Comparison of ENCODE assay signal across 10 cellular contexts in genomic region chr14:88233915-88234314, GRCh38.
DNase-seq lines count a peak whose midpoint lies in the region; ATAC-seq and TF ChIP-seq lines count a peak whose summit lies in the region.
"Had no signal": no experiment of that assay in that cellular context is flagged by ENCODE, and none has a peak within 500 bp of the region (broad histone marks: within the 10 kb centered on the region; RNA-seq: fewer than 3 reads in every experiment).

No MANE protein-coding gene starts in this region.

- peaks cover 4% of the 10 kb centered on the region for H3K9me3 Mint-ChIP-seq in GM23338

- H3K27me3 Mint-ChIP-seq in GM23338 (ENCODE audit: insufficient read depth, low read depth, poor library complexity): peaks cover 2% of the 10 kb centered on the region

- H4K20me1 ChIP-seq in GM23338 (replicated peaks; ENCODE audit: insufficient read depth): no peaks in the 10 kb centered on the region

- H3K36me3 ChIP-seq in GM23338 (ENCODE audit: insufficient read depth): no peaks in the 10 kb centered on the region
- no peaks in the 10 kb centered on the region for H3K36me3 ChIP-seq in effector memory CD4-positive, alpha-beta T cell (ENCODE audit: control insufficient read depth, insufficient read depth, low read length)

- H3K4me1 ChIP-seq in GM23338 (ENCODE audit: insufficient read depth): peaks cover 5% of the 10 kb centered on the region; the same call in 1 of the 2 replicates
- H3K4me1 ChIP-seq in effector memory CD4-positive, alpha-beta T cell (ENCODE audit: control insufficient read depth, insufficient read depth, low read length, poor library complexity, severe bottlenecking): no peaks in the 10 kb centered on the region
- H3K4me1 ChIP-seq: parathyroid adenoma had no signal

- H3K4me3 Mint-ChIP-seq in GM23338: no peak overlapping the region
- H3K4me3 Mint-ChIP-seq: activated naive CD8-positive, alpha-beta T cell had no signal

- peaks cover 7% of the 10 kb centered on the region; the same call in 2 of the 3 replicates for H3K4me1 Mint-ChIP-seq in GM23338

- no peak overlapping the region for H2AFZ ChIP-seq in GM23338
- H2AFZ ChIP-seq: parathyroid adenoma had no signal

- H3K9me3 ChIP-seq in effector memory CD4-positive, alpha-beta T cell (ENCODE audit: control insufficient read depth, low read length): no peaks in the 10 kb centered on the region

- H3K27me3 ChIP-seq in GM23338 (ENCODE audit: insufficient read depth): no peaks in the 10 kb centered on the region
- H3K27me3 ChIP-seq in effector memory CD4-positive, alpha-beta T cell (replicated peaks; ENCODE audit: control insufficient read depth, insufficient read depth, low read length, poor library complexity, severe bottlenecking): no peaks in the 10 kb centered on the region

- H3K9me2 ChIP-seq in GM23338 (ENCODE audit: insufficient read depth): no peaks in the 10 kb centered on the region

- H3K36me3 Mint-ChIP-seq in GM23338 (ENCODE audit: low read depth): peaks cover 5% of the 10 kb centered on the region; the same call in 2 of the 3 replicates
- H3K36me3 Mint-ChIP-seq: activated naive CD8-positive, alpha-beta T cell had no signal

- H3K4me2 ChIP-seq in GM23338: no peak overlapping the region

- H3K4me3 ChIP-seq in GM23338: no peak overlapping the region
- H3K4me3 ChIP-seq in effector memory CD4-positive, alpha-beta T cell (ENCODE audit: insufficient read depth, low read depth, low read length, poor library complexity, severe bottlenecking): no peak overlapping the region

- H3F3A ChIP-seq in GM23338 (replicated peaks; ENCODE audit: low read depth): no peaks in the 10 kb centered on the region

- H3K79me2 ChIP-seq in GM23338 (replicated peaks; ENCODE audit: insufficient read depth): no peaks in the 10 kb centered on the region
- H3K79me2 ChIP-seq: parathyroid adenoma had no signal

- peak; percentile 72 to 85 for TF ChIP-seq CTCF in GM23338 (conservative IDR thresholded peaks at IDR 0.05; ENCODE audit: low read depth in 2 of 2)

- H3K27ac Mint-ChIP-seq in GM23338: no peak overlapping the region
- H3K27ac Mint-ChIP-seq: activated naive CD8-positive, alpha-beta T cell had no signal

- peak; percentile 29 for DNase-seq in ELF-1 (ENCODE audit: low read depth, low spot score)
- DNase-seq in GM23338 (ENCODE audit: low spot score): peak; percentile 80
- DNase-seq in RKO (ENCODE audit: low spot score): peak; percentile 32
- DNase-seq in iPS DF 4.7 (ENCODE audit: extremely low read depth, low spot score): peak; percentile 33
- DNase-seq in NCI-H2081 treated with DMSO at 0.1 percent for 48 hours (lab: John Stamatoyannopoulos, UW): no peak
- no peak for DNase-seq in effector memory CD4-positive, alpha-beta T cell
- DNase-seq in NCI-H1436 treated with DMSO at 0.1 percent for 48 hours (lab: John Stamatoyannopoulos, UW): no peak

- ATAC-seq in GM23338 (peak; percentile 94), HG03095 (IDR thresholded peaks at IDR 0.05; ENCODE audit: unreplicated experiment) (no peak)

- H3K27ac ChIP-seq in GM23338 (ENCODE audit: low read depth): no peak overlapping the region
- no peak overlapping the region for H3K27ac ChIP-seq in effector memory CD4-positive, alpha-beta T cell (ENCODE audit: insufficient read depth, low read length, poor library complexity, severe bottlenecking)
- H3K27ac ChIP-seq: parathyroid adenoma had no signal

TF ChIP-seq in GM23338, 12 proteins besides CTCF, POLR2A, EP300 and RAD21:
- TF ChIP-seq POLR2AphosphoS5 (IDR thresholded peaks at IDR 0.05; ENCODE audit: low read depth) (no peak), STAT1 (IDR thresholded peaks at IDR 0.05; ENCODE audit: unreplicated experiment) (no peak), NANOG (IDR thresholded peaks at IDR 0.05; ENCODE audit: borderline replicate concordance) (no peak), EZH2 (IDR thresholded peaks at IDR 0.05; ENCODE audit: low read depth, unreplicated experiment) (no peak), REST (IDR thresholded peaks at IDR 0.05; ENCODE audit: unreplicated experiment) (no peak)

Comparison
In these comparisons a context has a peak if more than half of its experiments do, and no peak if none do; other contexts are left out.
1. DNase-seq: peak in ELF-1 (single experiment), GM23338 (single experiment), RKO (single experiment) and iPS DF 4.7 (single experiment); none in NCI-H2081 treated with DMSO at 0.1 percent for 48 hours (single experiment), effector memory CD4-positive, alpha-beta T cell (0 of 3) and NCI-H1436 treated with DMSO at 0.1 percent for 48 hours (single experiment).